ENCODE assay signal across 35 cellular contexts in the genomic region with DNA sequence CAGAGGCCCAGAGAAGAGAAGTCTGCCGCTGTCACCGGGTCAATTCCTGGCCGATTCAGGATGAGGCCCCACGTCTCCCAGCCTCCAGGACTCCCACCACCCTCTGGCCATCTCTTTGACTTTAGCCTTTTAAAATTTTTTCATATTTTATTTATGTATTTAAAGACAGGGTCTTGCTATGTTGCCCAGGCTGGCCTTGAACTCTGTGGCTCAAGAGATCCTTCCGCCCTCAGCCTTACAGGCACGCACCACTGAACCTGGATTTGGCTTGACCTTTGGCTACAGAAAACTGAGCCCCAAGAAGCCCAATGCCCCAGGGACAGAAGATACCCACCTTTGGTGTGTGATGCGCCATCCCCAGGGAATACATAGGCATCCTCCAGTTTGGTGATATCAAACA. TPM values are rescaled to one million over a fixed set of nuclear protein-coding genes. Genes with fewer than 3 reads are reported as not detected.
DNase-seq lines count a peak whose midpoint lies in the region; ATAC-seq and TF ChIP-seq lines count a peak whose summit lies in the region.
"Had no signal": no experiment of that assay in that cellular context is flagged by ENCODE, and none has a peak within 500 bp of the region (broad histone marks: within the 10 kb centered on the region; RNA-seq: fewer than 3 reads in every experiment).

No MANE protein-coding gene starts in this region.

- no peaks in the 10 kb centered on the region for H3K9me3 ChIP-seq in gastroesophageal sphincter
- no peaks in the 10 kb centered on the region for H3K9me3 ChIP-seq in MG63
- H3K9me3 ChIP-seq: esophagus squamous epithelium, heart left ventricle, ovary, suprapubic skin had no signal

- WGBS in gastroesophageal sphincter (ENCODE audit: low coverage in 1 of 2), 2 donors: 68 to 81% methylated on average over 3 to 7 of the region's 7 CpGs

- ATAC-seq in activated T-cell treated with anti-CD3 and anti-CD28 coated beads, Interleukin-2, amount 50 U/mL, for 4 hours: no peak
- no peak for ATAC-seq in activated T-cell treated with anti-CD3 and anti-CD28 coated beads, Interleukin-2, amount 50 U/mL, for 72 hours (replicated peaks in 1 of 2)
- no peak for ATAC-seq in activated B cell treated with CpG ODN at 0.5 μM for 24 hours (ENCODE audit: low read depth)
- ATAC-seq in gastroesophageal sphincter: no peak
- no peak for ATAC-seq in stimulated activated naive B cell treated with anti-CD40 and anti-IgM and Interleukin-4, amounts not matched to agents 10 μg/mL and 1 μg/mL and 100 μg/mL, for 72 hours (replicated peaks)
- no peak for ATAC-seq in left ventricle myocardium superior
- ATAC-seq: activated naive CD4-positive, alpha-beta T cell treated with anti-CD3 and anti-CD28 coated beads, Interleukin-2, amount 50 U/mL, for 72 hours; foreskin keratinocyte; heart left ventricle; natural killer cell; stimulated activated memory B cell treated with anti-CD40 and anti-IgM and Interleukin-4, amounts not matched to agents 10 μg/mL and 1 μg/mL and 100 μg/mL, for 72 hours had no signal

- H3K4me3 Mint-ChIP-seq in activated T-cell treated with anti-CD3 and anti-CD28 coated beads, Interleukin-2, amount 50 U/mL, for 4 hours: peak overlapping the region; percentile 16
- H3K4me3 Mint-ChIP-seq in activated T-cell treated with anti-CD3 and anti-CD28 coated beads, Interleukin-2, amount 50 U/mL, for 72 hours: no peak overlapping the region
- H3K4me3 Mint-ChIP-seq in activated B cell treated with CpG ODN at 0.5 μM for 24 hours: no peak overlapping the region
- H3K4me3 Mint-ChIP-seq in stimulated activated naive B cell treated with anti-CD40 and anti-IgM and Interleukin-4, amounts not matched to agents 10 μg/mL and 1 μg/mL and 100 μg/mL, for 72 hours: no peak overlapping the region
- H3K4me3 Mint-ChIP-seq: activated CD4-positive, alpha-beta memory T cell treated with anti-CD3 and anti-CD28 coated beads for 36 hours; natural killer cell; stimulated activated memory B cell treated with anti-CD40 and anti-IgM and Interleukin-4, amounts not matched to agents 10 μg/mL and 1 μg/mL and 100 μg/mL, for 72 hours had no signal

- H3K4me3 ChIP-seq in gastroesophageal sphincter (no peak overlapping the region), MG63 (no peak overlapping the region)
- H3K4me3 ChIP-seq: esophagus squamous epithelium, heart left ventricle, ovary, SK-N-MC, suprapubic skin had no signal

- TF ChIP-seq CTCF in activated B cell treated with CpG ODN at 0.5 μM for 24 hours (IDR thresholded peaks at IDR 0.05) (no peak), gastroesophageal sphincter (IDR thresholded peaks at IDR 0.05) (no peak)

- H3K36me3 Mint-ChIP-seq in activated T-cell treated with anti-CD3 and anti-CD28 coated beads, Interleukin-2, amount 50 U/mL, for 4 hours (ENCODE audit: insufficient read depth): peaks cover 16% of the 10 kb centered on the region
- H3K36me3 Mint-ChIP-seq in activated T-cell treated with anti-CD3 and anti-CD28 coated beads, Interleukin-2, amount 50 U/mL, for 72 hours (ENCODE audit: insufficient read depth in 2 of 2): peaks cover 1 to 3% of the 10 kb centered on the region in 2 donors
- H3K36me3 Mint-ChIP-seq in activated B cell treated with CpG ODN at 0.5 μM for 24 hours (ENCODE audit: low read depth): peaks cover 33% of the 10 kb centered on the region
- H3K36me3 Mint-ChIP-seq in stimulated activated naive B cell treated with anti-CD40 and anti-IgM and Interleukin-4, amounts not matched to agents 10 μg/mL and 1 μg/mL and 100 μg/mL, for 72 hours: peaks cover 19 to 47% of the 10 kb centered on the region in 2 donors
- H3K36me3 Mint-ChIP-seq: CD4-positive, CD25-positive, alpha-beta regulatory T cell; natural killer cell had no signal

- peaks cover 28% of the 10 kb centered on the region for H3K4me1 Mint-ChIP-seq in activated T-cell treated with anti-CD3 and anti-CD28 coated beads, Interleukin-2, amount 50 U/mL, for 4 hours (ENCODE audit: low read depth)
- H3K4me1 Mint-ChIP-seq in activated T-cell treated with anti-CD3 and anti-CD28 coated beads, Interleukin-2, amount 50 U/mL, for 72 hours (ENCODE audit: low read depth): peaks cover 45% of the 10 kb centered on the region
- H3K4me1 Mint-ChIP-seq in activated B cell treated with CpG ODN at 0.5 μM for 24 hours: peaks cover 40% of the 10 kb centered on the region
- H3K4me1 Mint-ChIP-seq in stimulated activated naive B cell treated with anti-CD40 and anti-IgM and Interleukin-4, amounts not matched to agents 10 μg/mL and 1 μg/mL and 100 μg/mL, for 72 hours: peaks cover 36 to 56% of the 10 kb centered on the region in 2 donors

- H3K27ac Mint-ChIP-seq in activated T-cell treated with anti-CD3 and anti-CD28 coated beads, Interleukin-2, amount 50 U/mL, for 72 hours: no peak overlapping the region
- H3K27ac Mint-ChIP-seq in activated B cell treated with CpG ODN at 0.5 μM for 24 hours: peak overlapping the region; percentile 18
- H3K27ac Mint-ChIP-seq in stimulated activated naive B cell treated with anti-CD40 and anti-IgM and Interleukin-4, amounts not matched to agents 10 μg/mL and 1 μg/mL and 100 μg/mL, for 72 hours: no peak overlapping the region
- H3K27ac Mint-ChIP-seq: natural killer cell; stimulated activated memory B cell treated with anti-CD40 and anti-IgM and Interleukin-4, amounts not matched to agents 10 μg/mL and 1 μg/mL and 100 μg/mL, for 72 hours had no signal

- TF ChIP-seq POLR2A in gastroesophageal sphincter (IDR thresholded peaks at IDR 0.05): no peak

- peaks cover 0 to 67% (median 19%) of the 10 kb centered on the region in 3 donors for H3K4me1 ChIP-seq in gastroesophageal sphincter
- H3K4me1 ChIP-seq: foreskin keratinocyte had no signal

- intact Hi-C loops in activated B cell treated with CpG ODN at 0.5 μM for 24 hours (cut with micrococcal nuclease) (loop anchor here (5.0 kb wide), 1 partner anchor 402 kb away; no protein-coding TSS in a partner anchor), left ventricle myocardium superior (cut with micrococcal nuclease) (no loop called here)

- DNase-seq in activated T-cell treated with anti-CD3 and anti-CD28 coated beads, Interleukin-2, amount 50 U/mL, for 4 hours: no peak
- DNase-seq in activated T-cell treated with anti-CD3 and anti-CD28 coated beads, Interleukin-2, amount 50 U/mL, for 72 hours: no peak
- no peak for DNase-seq in activated B cell treated with CpG ODN at 0.5 μM for 24 hours
- no peak for DNase-seq in stimulated activated naive B cell treated with anti-CD40 and anti-IgM and Interleukin-4, amounts not matched to agents 10 μg/mL and 1 μg/mL and 100 μg/mL, for 72 hours
- no peak for DNase-seq in left ventricle myocardium superior
- DNase-seq in MG63: no peak
- DNase-seq: activated CD4-positive, alpha-beta memory T cell treated with anti-CD3 and anti-CD28 coated beads for 36 hours; activated CD4-positive, alpha-beta T cell treated with anti-CD3 and anti-CD28 coated beads for 1 hour; activated CD8-positive, alpha-beta memory T cell treated with anti-CD3 and anti-CD28 coated beads, Interleukin-2, amount 50 U/mL, for 48 hours; activated effector memory CD4-positive, alpha-beta T cell treated with Interleukin-2 at 50 U/mL for 16 hours; CD4-positive, CD25-positive, alpha-beta regulatory T cell; central memory CD4-positive, alpha-beta T cell; dermis blood vessel endothelial cell; esophagus squamous epithelium; foreskin keratinocyte; heart left ventricle; kidney glomerular epithelial cell; natural killer cell; NCI-H1417 treated with DMSO at 0.1 percent for 48 hours; NCI-H2081 treated with DMSO at 0.1 percent for 48 hours; NCI-H2227 treated with DMSO at 0.1 percent for 48 hours; NCI-H526; ovary; stimulated activated CD4-positive, alpha-beta T cell treated with anti-CD3 and anti-CD28 coated beads, Interleukin-15, amount 100 ng/mL, for 24 hours; stimulated activated CD4-positive, alpha-beta T cell treated with anti-CD3 and anti-CD28 coated beads, Interleukin-4, amount 100 ng/mL, for 4 hours; T-helper 2 cell had no signal

- CTCF ChIA-PET in activated B cell treated with CpG ODN at 0.5 μM for 24 hours (lab: Charles Lee): interaction anchor here (1.0 kb wide), 1 partner anchor 22 kb away, joined by 3 read pairs; no protein-coding TSS in a partner anchor

- no peaks in the 10 kb centered on the region for H3K27me3 Mint-ChIP-seq in activated T-cell treated with anti-CD3 and anti-CD28 coated beads, Interleukin-2, amount 50 U/mL, for 4 hours (ENCODE audit: low read depth)
- H3K27me3 Mint-ChIP-seq in activated T-cell treated with anti-CD3 and anti-CD28 coated beads, Interleukin-2, amount 50 U/mL, for 72 hours (ENCODE audit: low read depth): no peaks in the 10 kb centered on the region
- no peaks in the 10 kb centered on the region for H3K27me3 Mint-ChIP-seq in activated B cell treated with CpG ODN at 0.5 μM for 24 hours
- H3K27me3 Mint-ChIP-seq in stimulated activated naive B cell treated with anti-CD40 and anti-IgM and Interleukin-4, amounts not matched to agents 10 μg/mL and 1 μg/mL and 100 μg/mL, for 72 hours: no peaks in the 10 kb centered on the region
- H3K27me3 Mint-ChIP-seq: activated CD4-positive, alpha-beta memory T cell treated with anti-CD3 and anti-CD28 coated beads for 36 hours; CD4-positive, CD25-positive, alpha-beta regulatory T cell; stimulated activated memory B cell treated with anti-CD40 and anti-IgM and Interleukin-4, amounts not matched to agents 10 μg/mL and 1 μg/mL and 100 μg/mL, for 72 hours had no signal

- H3K36me3 ChIP-seq in gastroesophageal sphincter (peaks cover 0 to 37% of the 10 kb centered on the region in 2 donors), MG63 (peaks cover 49% of the 10 kb centered on the region)
- H3K36me3 ChIP-seq: ovary had no signal

- H3K27ac ChIP-seq in gastroesophageal sphincter (peak overlapping the region in 3 of 4 donors; percentile 44 to 74 (median 69)), temporal lobe (ENCODE audit: low read depth, low read length) (peak overlapping the region; percentile 94)
- H3K27ac ChIP-seq: foreskin keratinocyte, KMS-11, suprapubic skin had no signal

- no peaks in the 10 kb centered on the region for H3K9me3 Mint-ChIP-seq in activated T-cell treated with anti-CD3 and anti-CD28 coated beads, Interleukin-2, amount 50 U/mL, for 4 hours
- H3K9me3 Mint-ChIP-seq in activated T-cell treated with anti-CD3 and anti-CD28 coated beads, Interleukin-2, amount 50 U/mL, for 72 hours: no peaks in the 10 kb centered on the region
- H3K9me3 Mint-ChIP-seq in activated B cell treated with CpG ODN at 0.5 μM for 24 hours: no peaks in the 10 kb centered on the region
- H3K9me3 Mint-ChIP-seq in stimulated activated naive B cell treated with anti-CD40 and anti-IgM and Interleukin-4, amounts not matched to agents 10 μg/mL and 1 μg/mL and 100 μg/mL, for 72 hours: no peaks in the 10 kb centered on the region
- H3K9me3 Mint-ChIP-seq: activated CD4-positive, alpha-beta memory T cell treated with anti-CD3 and anti-CD28 coated beads for 36 hours; activated naive CD4-positive, alpha-beta T cell treated with anti-CD3 and anti-CD28 coated beads, Interleukin-2, amount 50 U/mL, for 72 hours; CD4-positive, CD25-positive, alpha-beta regulatory T cell; natural killer cell; stimulated activated memory B cell treated with anti-CD40 and anti-IgM and Interleukin-4, amounts not matched to agents 10 μg/mL and 1 μg/mL and 100 μg/mL, for 72 hours had no signal

- no peaks in the 10 kb centered on the region for H3K27me3 ChIP-seq in gastroesophageal sphincter
- no peaks in the 10 kb centered on the region for H3K27me3 ChIP-seq in MG63
- H3K27me3 ChIP-seq: esophagus squamous epithelium, foreskin keratinocyte, heart left ventricle, ovary, suprapubic skin had no signal

- POLR2A ChIA-PET in activated B cell treated with CpG ODN at 0.5 μM for 24 hours (lab: Charles Lee): no interaction called here

- no peak for TF ChIP-seq EP300 in gastroesophageal sphincter (IDR thresholded peaks at IDR 0.05)

RNA-seq across cellular contexts. Expression of a gene that starts 3.9 kb away (rescaled TPM):
- total RNA-seq in activated T-cell treated with anti-CD3 and anti-CD28 coated beads, Interleukin-2, amount 50 U/mL, for 4 hours: 100 to 1,000 TPM; 108 to 140 (median 109) TPM
- 10 to 100 TPM; 11.6 to 15.6 TPM for total RNA-seq in activated T-cell treated with anti-CD3 and anti-CD28 coated beads, Interleukin-2, amount 50 U/mL, for 72 hours
- total RNA-seq in activated B cell treated with CpG ODN at 0.5 μM for 24 hours (39.0 and 43.9 TPM in 2 replicates), gastroesophageal sphincter (10 to 100 TPM; 17.7 to 27.0 (median 23.4) TPM), temporal lobe (20.4 TPM), left ventricle myocardium superior (17.9 TPM)
- 47.2 and 53.1 TPM in 2 replicates for total RNA-seq in MG63 (2014; rRNA removed; shearing (Covaris generic); ENCODE audit: low replicate concordance)

RNA-seq across cellular contexts. Expression of a gene that starts 20.4 kb away (rescaled TPM):
- total RNA-seq in activated T-cell treated with anti-CD3 and anti-CD28 coated beads, Interleukin-2, amount 50 U/mL, for 4 hours: under 1 TPM in 2 of 3 donors, not detected in 1; 0.08 to 0.16 TPM
- total RNA-seq in activated T-cell treated with anti-CD3 and anti-CD28 coated beads, Interleukin-2, amount 50 U/mL, for 72 hours: not detected
- total RNA-seq in activated B cell treated with CpG ODN at 0.5 μM for 24 hours: not detected in 2 replicates
- total RNA-seq in gastroesophageal sphincter: 10 to 100 TPM in 1 of 4 donors, 1 to 10 TPM in 3; 3.0 to 22.2 (median 5.8) TPM
- total RNA-seq in temporal lobe: 11.8 TPM
- total RNA-seq in left ventricle myocardium superior: 223 TPM
- total RNA-seq in MG63 (2014; rRNA removed; shearing (Covaris generic); ENCODE audit: low replicate concordance): not detected in 2 replicates
- total RNA-seq: activated CD4-positive, alpha-beta memory T cell treated with anti-CD3 and anti-CD28 coated beads for 36 hours; activated naive CD4-positive, alpha-beta T cell treated with anti-CD3 and anti-CD28 coated beads, Interleukin-2, amount 50 U/mL, for 72 hours; CD4-positive, CD25-positive, alpha-beta regulatory T cell; dermis blood vessel endothelial cell; foreskin keratinocyte; lung microvascular endothelial cell; mononuclear cell; natural killer cell had no signal

RNA-seq across cellular contexts. Expression of a gene that starts 49.3 kb away (rescaled TPM):
- 10 to 100 TPM; 17.1 to 19.7 (median 18.4) TPM for total RNA-seq in activated T-cell treated with anti-CD3 and anti-CD28 coated beads, Interleukin-2, amount 50 U/mL, for 4 hours
- total RNA-seq in activated T-cell treated with anti-CD3 and anti-CD28 coated beads, Interleukin-2, amount 50 U/mL, for 72 hours: 10 to 100 TPM; 84.3 to 86.2 TPM
- 13.0 and 15.1 TPM in 2 replicates for total RNA-seq in activated B cell treated with CpG ODN at 0.5 μM for 24 hours
- total RNA-seq in gastroesophageal sphincter: 10 to 100 TPM; 32.7 to 42.5 (median 37.1) TPM
- total RNA-seq in temporal lobe: 22.6 TPM
- total RNA-seq in left ventricle myocardium superior: 12.9 TPM
- total RNA-seq in MG63 (2014; rRNA removed; shearing (Covaris generic); ENCODE audit: low replicate concordance): 36.1 and 37.4 TPM in 2 replicates
